ENCODE assay signal across 9 cellular contexts in genomic region chr16:23408242-23409201, GRCh38. TPM values are rescaled to one million over a fixed set of nuclear protein-coding genes. Genes with fewer than 3 reads are reported as not detected.
DNase-seq lines count a peak whose midpoint lies in the region; ATAC-seq, FAIRE-seq and TF ChIP-seq lines count a peak whose summit lies in the region.
"Had no signal": no experiment of that assay in that cellular context is flagged by ENCODE, and none has a peak within 500 bp of the region (broad histone marks: within the 10 kb centered on the region; RNA-seq: fewer than 3 reads in every experiment).

No MANE protein-coding gene starts in this region.

- H3K9me3 ChIP-seq in colonic mucosa = no peaks in the 10 kb centered on the region

- no peak for FAIRE-seq in GM19239 (lab: Jason Lieb, UNC)

- peak overlapping the region; percentile 45 for H3K27ac ChIP-seq in colonic mucosa

- ATAC-seq in GM19395 (IDR thresholded peaks at IDR 0.05; ENCODE audit: unreplicated experiment) (no peak), HG03442 (IDR thresholded peaks at IDR 0.05; ENCODE audit: unreplicated experiment) (no peak)

- no peaks in the 10 kb centered on the region for H3K36me3 ChIP-seq in colonic mucosa

- no peak for TF ChIP-seq CTCF in colonic mucosa (IDR thresholded peaks at IDR 0.05)

- no peaks in the 10 kb centered on the region for H3K27me3 ChIP-seq in colonic mucosa

- no peaks in the 10 kb centered on the region for H3K4me1 ChIP-seq in colonic mucosa

- H3K4me3 ChIP-seq in colonic mucosa = no peak overlapping the region

- DNase-seq in COR-L47 (lab: John Stamatoyannopoulos, UW) (peak; percentile 15), NCI-H2029 treated with DMSO at 0.1 percent for 48 hours (lab: John Stamatoyannopoulos, UW) (peak; percentile 77), colonic mucosa (peak; percentile 70), midbrain (lab: John Stamatoyannopoulos, UW) (peak; percentile 29), GM19239 (ENCODE audit: insufficient read length, low spot score) (no peak)
- DNase-seq in effector CD8-positive, alpha-beta T cell (lab: John Stamatoyannopoulos, UW) = no peak
- DNase-seq: activated naive CD4-positive, alpha-beta T cell treated with anti-CD3 and anti-CD28 coated beads for 36 hours had no signal

- intact Hi-C loops in colonic mucosa (cut with DNase I) = no loop called here

- H3K9ac ChIP-seq in colonic mucosa (ENCODE audit: low read depth in 2 of 2, low read length in 2 of 2) = no peak overlapping the region

RNA-seq across cellular contexts. Expression of gene COG7, which starts 44.5 kb away (rescaled TPM):
- 10 to 100 TPM; 31.4 to 40.0 TPM for total RNA-seq in colonic mucosa

Comparison
In these comparisons a context has a peak if more than half of its experiments do, and no peak if none do; other contexts are left out.
1. DNase-seq: peak in COR-L47 (single experiment), NCI-H2029 treated with DMSO at 0.1 percent for 48 hours (single experiment), colonic mucosa (single experiment) and midbrain (single experiment); none in GM19239 (single experiment) and effector CD8-positive, alpha-beta T cell (single experiment).